Comparison of ENCODE assay signal across 25 cellular contexts in the genomic region with DNA sequence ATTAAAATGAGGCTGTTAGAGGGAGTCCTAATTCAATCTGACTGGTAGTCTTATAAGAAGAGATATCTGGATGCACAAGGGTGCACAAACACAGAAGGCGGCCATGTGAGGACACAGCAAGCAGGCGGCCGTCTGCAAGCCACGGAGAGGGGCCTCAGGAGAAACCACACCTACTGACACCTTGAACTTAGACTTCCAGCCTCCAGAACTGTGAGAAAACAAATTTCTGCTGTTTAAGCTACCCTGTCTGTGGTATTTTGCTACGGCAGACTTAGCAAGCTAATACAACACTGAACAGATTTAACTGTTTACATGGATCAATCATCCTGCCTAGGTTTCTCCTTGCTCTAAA.
A peak's percentile ranks its signal among the peaks of the same experiment; 100 is the strongest.
DNase-seq lines count a peak whose midpoint lies in the region; ATAC-seq, FAIRE-seq and TF ChIP-seq lines count a peak whose summit lies in the region.
"Had no signal": no experiment of that assay in that cellular context is flagged by ENCODE, and none has a peak within 500 bp of the region (broad histone marks: within the 10 kb centered on the region; RNA-seq: fewer than 3 reads in every experiment).

No MANE protein-coding gene starts in this region.

- no peaks in the 10 kb centered on the region for H3K9me2 ChIP-seq in SK-N-SH

- H3K9me3 ChIP-seq in SK-N-SH = no peaks in the 10 kb centered on the region
- H3K9me3 ChIP-seq: HAP-1, ovary, upper lobe of left lung had no signal

- H3K27me3 Mint-ChIP-seq in effector memory CD8-positive, alpha-beta T cell = no peaks in the 10 kb centered on the region
- H3K27me3 Mint-ChIP-seq: CD4-positive, alpha-beta memory T cell had no signal

- H2AFZ ChIP-seq in SK-N-SH (ENCODE audit: low read depth) = no peak overlapping the region

- H3K4me3 Mint-ChIP-seq in effector memory CD8-positive, alpha-beta T cell = no peak overlapping the region
- H3K4me3 Mint-ChIP-seq: activated naive CD8-positive, alpha-beta T cell; CD4-positive, alpha-beta memory T cell; immature natural killer cell; natural killer cell treated with Interleukin-12 subunit alpha and Interleukin-12 subunit beta and Interleukin-15 and Interleukin-18, amount 100 ng/mL, for 72 hours; T-helper 2 cell treated with Interferon-gamma antibody and Interleukin-4, amounts not matched to agents 5 μg/mL and 100 μg/mL, for 36 hours had no signal

- TF ChIP-seq CTCF in SK-N-SH (IDR thresholded peaks at IDR 0.05) = no peak

- no peak for TF ChIP-seq EP300 in SK-N-SH (IDR thresholded peaks at IDR 0.05; ENCODE audit: borderline replicate concordance in 1 of 2, low read depth in 1 of 2, low read length in 1 of 2)

- peaks cover 51% of the 10 kb centered on the region for H3K79me2 ChIP-seq in SK-N-SH (ENCODE audit: insufficient read depth)

- peaks cover 0 to 14% of the 10 kb centered on the region in 2 experiments; a peak in 1 of 4 replicates for H3K4me1 ChIP-seq in SK-N-SH (ENCODE audit: control insufficient read depth in 1 of 2, insufficient read depth in 2 of 2, low read depth in 1 of 2, low read length in 1 of 2)

- DNase-seq in SK-N-SH (no peak), GM12892 (ENCODE audit: insufficient read length) (no peak), renal cortical epithelial cell (ENCODE audit: low read depth) (peak; percentile 49)
- DNase-seq in effector memory CD8-positive, alpha-beta T cell = no peak
- no peak for DNase-seq in activated CD4-positive, CD25-positive, alpha-beta regulatory T cell treated with anti-CD3 and anti-CD28 coated beads, Interleukin-2, amount 50 U/mL, for 72 hours
- no peak for DNase-seq in activated effector memory CD4-positive, alpha-beta T cell treated with Interleukin-2 at 50 U/mL for 16 hours
- DNase-seq: activated CD4-positive, alpha-beta T cell treated with anti-CD3 and anti-CD28 coated beads, Interleukin-2, amount 50 U/mL, for 1 hour; AML-193; CD4-positive, alpha-beta memory T cell; hippocampal formation; immature natural killer cell; NCI-H2171 treated with DMSO at 0.1 percent for 48 hours; NCI-H524; stimulated activated CD4-positive, alpha-beta T cell treated with anti-CD3 and anti-CD28 coated beads, Interleukin-15, amount 100 ng/mL, for 24 hours; upper lobe of left lung had no signal

- H3K27ac ChIP-seq in SK-N-SH (ENCODE audit: low read depth in 2 of 2, low read length in 1 of 2) = peak overlapping the region in 1 of 2 experiments; percentile 22; a peak in 1 of 4 replicates
- H3K27ac ChIP-seq: 22Rv1, epithelial cell of prostate, SK-N-MC, upper lobe of left lung had no signal

- no peak overlapping the region for H3K4me3 ChIP-seq in SK-N-SH (ENCODE audit: low read depth in 2 of 2, low read length in 1 of 2)
- H3K4me3 ChIP-seq: HAP-1, ovary, SK-N-MC, upper lobe of left lung had no signal

- ATAC-seq in SK-N-SH treated with all-trans-retinoic acid at 6 μM for 48 hours (peak; percentile 25; the same call in 2 of the 3 replicates), HG03135 (IDR thresholded peaks at IDR 0.05; ENCODE audit: unreplicated experiment) (no peak)
- ATAC-seq in effector memory CD8-positive, alpha-beta T cell (replicated peaks) = peak; percentile 16

- peak overlapping the region in 1 of 2 donors; percentile 8 for H3K27ac Mint-ChIP-seq in effector memory CD8-positive, alpha-beta T cell
- H3K27ac Mint-ChIP-seq: activated naive CD8-positive, alpha-beta T cell; immature natural killer cell; T-helper 2 cell treated with Interferon-gamma antibody and Interleukin-4, amounts not matched to agents 5 μg/mL and 100 μg/mL, for 36 hours had no signal

- POLR2A ChIA-PET in SK-N-SH (lab: Yijun Ruan, JAX) = no interaction called here

- no peak for TF ChIP-seq RAD21 in SK-N-SH (IDR thresholded peaks at IDR 0.05; ENCODE audit: low read length)

- H3K4me2 ChIP-seq in SK-N-SH = no peak overlapping the region

- WGBS in SK-N-SH (ENCODE audit: low lambda C conversion rate) = 93% methylated on average over 5 of the region's 5 CpGs

- H3K36me3 Mint-ChIP-seq in effector memory CD8-positive, alpha-beta T cell (ENCODE audit: insufficient read depth) = peaks cover 2% of the 10 kb centered on the region
- H3K36me3 Mint-ChIP-seq: CD4-positive, alpha-beta memory T cell; immature natural killer cell; natural killer cell treated with Interleukin-12 subunit alpha and Interleukin-12 subunit beta and Interleukin-15 and Interleukin-18, amount 100 ng/mL, for 72 hours had no signal

- no peaks in the 10 kb centered on the region for H3K27me3 ChIP-seq in SK-N-SH (ENCODE audit: insufficient read depth)
- H3K27me3 ChIP-seq: ovary, upper lobe of left lung had no signal

- H3K36me3 ChIP-seq in SK-N-SH (replicated peaks in 1 of 2; ENCODE audit: control insufficient read depth in 1 of 2, insufficient read depth in 2 of 2, low read length in 1 of 2) = no peaks in the 10 kb centered on the region
- H3K36me3 ChIP-seq: HAP-1, ovary, upper lobe of left lung had no signal

- no peak overlapping the region for H3K9ac ChIP-seq in SK-N-SH

- H4K20me1 ChIP-seq in SK-N-SH (ENCODE audit: insufficient read depth) = 0 out of 2 replicates have a peak, but pooled peaks cover 23% of the 10 kb centered on the region

- H3K4me1 Mint-ChIP-seq in effector memory CD8-positive, alpha-beta T cell (ENCODE audit: low read depth in 2 of 2) = peaks cover 0 to 5% of the 10 kb centered on the region in 2 donors
- H3K4me1 Mint-ChIP-seq: immature natural killer cell had no signal

- no peaks in the 10 kb centered on the region for H3K9me3 Mint-ChIP-seq in effector memory CD8-positive, alpha-beta T cell
- H3K9me3 Mint-ChIP-seq: natural killer cell treated with Interleukin-12 subunit alpha and Interleukin-12 subunit beta and Interleukin-15 and Interleukin-18, amount 100 ng/mL, for 72 hours; T-helper 2 cell treated with Interferon-gamma antibody and Interleukin-4, amounts not matched to agents 5 μg/mL and 100 μg/mL, for 36 hours had no signal

- peaks cover 6% of the 10 kb centered on the region for H3F3A ChIP-seq in SK-N-SH (replicated peaks; ENCODE audit: insufficient read depth)

- FAIRE-seq in GM12892 (lab: Jason Lieb, UNC) = no peak

- TF ChIP-seq POLR2A in GM12892 (IDR thresholded peaks at IDR 0.05; ENCODE audit: low read depth, low read length) = peak; percentile 23; the same call in 1 of the 2 replicates

- CTCF ChIA-PET in SK-N-SH (lab: Yijun Ruan, JAX) = interaction anchor here (1.8 kb wide), 1 partner anchor 19 kb away, joined by 5 read pairs; no protein-coding TSS in a partner anchor

TF ChIP-seq in SK-N-SH treated with all-trans-retinoic acid at 6 μM for 48 hours, 23 proteins besides CTCF, POLR2A, EP300 and RAD21 (continues in another document):
- TF ChIP-seq SNAI2 (CRISPR knock-in tag; IDR thresholded peaks at IDR 0.05) (no peak), TCF4 (CRISPR knock-in tag; IDR thresholded peaks at IDR 0.05; ENCODE audit: borderline replicate concordance) (no peak), ZNF70 (CRISPR knock-in tag; IDR thresholded peaks at IDR 0.05) (no peak), ZNF565 (CRISPR knock-in tag; conservative IDR thresholded peaks at IDR 0.05; ENCODE audit: low read depth) (no peak), PPARA (CRISPR knock-in tag; IDR thresholded peaks at IDR 0.05; ENCODE audit: borderline replicate concordance) (no peak), BACH2 (CRISPR knock-in tag; IDR thresholded peaks at IDR 0.05; ENCODE audit: borderline replicate concordance) (no peak), TOX (CRISPR knock-in tag; IDR thresholded peaks at IDR 0.05; ENCODE audit: borderline replicate concordance) (no peak), ARNTL (CRISPR knock-in tag; IDR thresholded peaks at IDR 0.05; ENCODE audit: borderline replicate concordance, low read depth) (no peak), ESRRG (CRISPR knock-in tag; IDR thresholded peaks at IDR 0.05) (no peak), ZC3H10 (CRISPR knock-in tag; IDR thresholded peaks at IDR 0.05) (no peak), RARB (CRISPR knock-in tag; IDR thresholded peaks at IDR 0.05) (no peak), ZNF8 (CRISPR knock-in tag; IDR thresholded peaks at IDR 0.05) (no peak)

TF ChIP-seq in SK-N-SH, 30 proteins besides CTCF, POLR2A, EP300 and RAD21:
- TF ChIP-seq RCOR1 (IDR thresholded peaks at IDR 0.05; ENCODE audit: low read length) (no peak), TCF12 (IDR thresholded peaks at IDR 0.05) (no peak), GATA2 (CRISPR knock-in tag; IDR thresholded peaks at IDR 0.05) (no peak), CHD2 (IDR thresholded peaks at IDR 0.05; ENCODE audit: low read length, partially characterized antibody) (no peak), RFX5 (IDR thresholded peaks at IDR 0.05; ENCODE audit: low read length) (no peak), SIN3A (IDR thresholded peaks at IDR 0.05; ENCODE audit: borderline replicate concordance, low read depth, low read length) (no peak), EZH2phosphoT487 (IDR thresholded peaks at IDR 0.05; ENCODE audit: borderline replicate concordance, low read depth) (no peak), GABPA (IDR thresholded peaks at IDR 0.05; ENCODE audit: low read depth) (no peak), PBX3 (IDR thresholded peaks at IDR 0.05) (no peak), FOSL2 (IDR thresholded peaks at IDR 0.05; ENCODE audit: borderline replicate concordance, low read depth) (no peak), MXI1 (IDR thresholded peaks at IDR 0.05; ENCODE audit: low read depth, low read length) (no peak)
- TF ChIP-seq, protein P1, sequence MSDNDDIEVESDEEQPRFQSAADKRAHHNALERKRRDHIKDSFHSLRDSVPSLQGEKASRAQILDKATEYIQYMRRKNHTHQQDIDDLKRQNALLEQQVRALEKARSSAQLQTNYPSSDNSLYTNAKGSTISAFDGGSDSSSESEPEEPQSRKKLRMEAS (IDR thresholded peaks at IDR 0.05; ENCODE audit: low read depth) = no peak
